ENCODE assay signal across 8 cellular contexts in genomic region chr2:220687231-220687843, GRCh38.
A peak's percentile ranks its signal among the peaks of the same experiment; 100 is the strongest.
DNase-seq lines count a peak whose midpoint lies in the region; ATAC-seq and TF ChIP-seq lines count a peak whose summit lies in the region.

No MANE protein-coding gene starts in this region.

- CTCF ChIA-PET in OCI-LY7 (lab: Charles Lee; ENCODE audit: unreplicated experiment), result no interaction called here

- peak; percentile 51 for DNase-seq in OCI-LY7 (ENCODE audit: low spot score)
- peak; percentile 30 for DNase-seq in activated T-helper 1 cell treated with anti-CD3 and anti-CD28 coated beads, Interleukin-12 subunit alpha, Interleukin-12 subunit beta, Interleukin-2, Interleukin-4 antibody, amounts not matched to agents 30 ng/mL and 10 ng/mL and 1 ng/mL, durations not matched to agents 14 hours and 24 hours and 36 hours (ENCODE audit: low spot score)
- peak; percentile 44 to 87 for DNase-seq in foreskin fibroblast
- peak; percentile 26 for DNase-seq in non-pigmented ciliary epithelial cell (ENCODE audit: low read depth)
- peak; percentile 85 for DNase-seq in superior temporal gyrus (ENCODE audit: extremely low spot score)

- no peaks in the 10 kb centered on the region for H3K9me3 Mint-ChIP-seq in activated T-helper 1 cell treated with anti-CD3 and anti-CD28 coated beads, Interleukin-12 subunit alpha, Interleukin-12 subunit beta, Interleukin-2, Interleukin-4 antibody, amounts not matched to agents 30 ng/mL and 10 ng/mL and 1 ng/mL, durations not matched to agents 14 hours and 24 hours and 36 hours

- H3K27ac ChIP-seq in C4-2B (no peak overlapping the region), OCI-LY7 (ENCODE audit: low read depth, low read length, poor library complexity, severe bottlenecking) (no peak overlapping the region)

- no peaks in the 10 kb centered on the region for H3K4me1 ChIP-seq in OCI-LY7 (ENCODE audit: insufficient read depth, low read length, poor library complexity, severe bottlenecking)

- no peaks in the 10 kb centered on the region for H3K79me2 ChIP-seq in OCI-LY7 (ENCODE audit: insufficient read depth, low read depth, low read length)

- no peaks in the 10 kb centered on the region for H3K9me3 ChIP-seq in OCI-LY7 (ENCODE audit: low read length)

- H3K4me3 ChIP-seq in OCI-LY7 (ENCODE audit: low read depth, low read length, poor library complexity, severe bottlenecking) (no peak overlapping the region), foreskin fibroblast (ENCODE audit: low read depth in 1 of 2, low read length in 2 of 2) (no peak overlapping the region)

- peak; percentile 83 for TF ChIP-seq CTCF in C4-2B (conservative IDR thresholded peaks at IDR 0.05)
- TF ChIP-seq CTCF in OCI-LY7 (conservative IDR thresholded peaks at IDR 0.05; ENCODE audit: low read length), result peak; percentile 92
- TF ChIP-seq CTCF in foreskin fibroblast (IDR thresholded peaks at IDR 0.05; ENCODE audit: low read depth, low read length), result peak; percentile 87

- H3K27me3 Mint-ChIP-seq in activated T-helper 1 cell treated with anti-CD3 and anti-CD28 coated beads, Interleukin-12 subunit alpha, Interleukin-12 subunit beta, Interleukin-2, Interleukin-4 antibody, amounts not matched to agents 30 ng/mL and 10 ng/mL and 1 ng/mL, durations not matched to agents 14 hours and 24 hours and 36 hours (ENCODE audit: insufficient read depth), result peaks cover 5% of the 10 kb centered on the region

- no peaks in the 10 kb centered on the region for H4K20me1 ChIP-seq in OCI-LY7 (ENCODE audit: insufficient read depth, low read length)

- H3K36me3 ChIP-seq in OCI-LY7 (ENCODE audit: insufficient read depth, low read length), result no peaks in the 10 kb centered on the region

- H3K36me3 Mint-ChIP-seq in activated T-helper 1 cell treated with anti-CD3 and anti-CD28 coated beads, Interleukin-12 subunit alpha, Interleukin-12 subunit beta, Interleukin-2, Interleukin-4 antibody, amounts not matched to agents 30 ng/mL and 10 ng/mL and 1 ng/mL, durations not matched to agents 14 hours and 24 hours and 36 hours (ENCODE audit: low read depth), result no peaks in the 10 kb centered on the region

- H3K4me1 Mint-ChIP-seq in activated T-helper 1 cell treated with anti-CD3 and anti-CD28 coated beads, Interleukin-12 subunit alpha, Interleukin-12 subunit beta, Interleukin-2, Interleukin-4 antibody, amounts not matched to agents 30 ng/mL and 10 ng/mL and 1 ng/mL, durations not matched to agents 14 hours and 24 hours and 36 hours (ENCODE audit: low read depth), result no peaks in the 10 kb centered on the region

- intact Hi-C loops in OCI-LY7 (cut with micrococcal nuclease; ENCODE audit: unreplicated experiment), result loop anchor here (1.0 to 10.0 kb wide), 3 partner anchors 886 to 1280 kb away; no protein-coding TSS in a partner anchor
- intact Hi-C loops in activated T-helper 1 cell treated with anti-CD3 and anti-CD28 coated beads, Interleukin-12 subunit alpha, Interleukin-12 subunit beta, Interleukin-2, Interleukin-4 antibody, amounts not matched to agents 30 ng/mL and 10 ng/mL and 1 ng/mL, durations not matched to agents 14 hours and 24 hours and 36 hours (cut with micrococcal nuclease), result loop anchor here (1.0 to 10.0 kb wide), 3 partner anchors 755 to 1277 kb away; no protein-coding TSS in a partner anchor

- no peak overlapping the region for H3K27ac Mint-ChIP-seq in activated T-helper 1 cell treated with anti-CD3 and anti-CD28 coated beads, Interleukin-12 subunit alpha, Interleukin-12 subunit beta, Interleukin-2, Interleukin-4 antibody, amounts not matched to agents 30 ng/mL and 10 ng/mL and 1 ng/mL, durations not matched to agents 14 hours and 24 hours and 36 hours

- no peak overlapping the region for H3K4me2 ChIP-seq in OCI-LY7 (ENCODE audit: low read length)

- BruUV-seq in OCI-LY7 (replicated peaks; lab: Mats Ljungman, UMichigan), result no TSS peak

- ATAC-seq in GM19043 (IDR thresholded peaks at IDR 0.05; ENCODE audit: low read depth, unreplicated experiment) (peak; percentile 87), HG03342 (IDR thresholded peaks at IDR 0.05; ENCODE audit: unreplicated experiment) (peak; percentile 92)

- no peak overlapping the region for H3K4me3 Mint-ChIP-seq in activated T-helper 1 cell treated with anti-CD3 and anti-CD28 coated beads, Interleukin-12 subunit alpha, Interleukin-12 subunit beta, Interleukin-2, Interleukin-4 antibody, amounts not matched to agents 30 ng/mL and 10 ng/mL and 1 ng/mL, durations not matched to agents 14 hours and 24 hours and 36 hours

- POLR2A ChIA-PET in OCI-LY7 (lab: Charles Lee), result no interaction called here

- H3K9me2 ChIP-seq in OCI-LY7 (ENCODE audit: insufficient read depth, low read length), result no peaks in the 10 kb centered on the region

- H2AFZ ChIP-seq in OCI-LY7 (ENCODE audit: low read length), result no peak overlapping the region

Comparison
In these comparisons a context has a peak if more than half of its experiments do, and no peak if none do; other contexts are left out.
1. DNase-seq: peak in every context shown above with its lines; median percentile 85 in superior temporal gyrus; 66 in foreskin fibroblast; 51 in OCI-LY7; 30 in activated T-helper 1 cell treated with anti-CD3 and anti-CD28 coated beads, Interleukin-12 subunit alpha, Interleukin-12 subunit beta, Interleukin-2, Interleukin-4 antibody, amounts not matched to agents 30 ng/mL and 10 ng/mL and 1 ng/mL, durations not matched to agents 14 hours and 24 hours and 36 hours; 26 in non-pigmented ciliary epithelial cell.